9 cellular contexts compared by ENCODE assay signal in genomic region chr4:177250056-177250696, GRCh38. TPM values are rescaled to one million over a fixed set of nuclear protein-coding genes. Genes with fewer than 3 reads are reported as not detected.
A peak's percentile ranks its signal among the peaks of the same experiment; 100 is the strongest.
DNase-seq lines count a peak whose midpoint lies in the region; ATAC-seq and TF ChIP-seq lines count a peak whose summit lies in the region.
"Had no signal": no experiment of that assay in that cellular context is flagged by ENCODE, and none has a peak within 500 bp of the region (broad histone marks: within the 10 kb centered on the region; RNA-seq: fewer than 3 reads in every experiment).

No MANE protein-coding gene starts in this region.

- no peak overlapping the region for H3K4me3 ChIP-seq in fibroblast of lung (replicated peaks in 1 of 4; ENCODE audit: control extremely low read depth in 1 of 4, insufficient read depth in 1 of 4, low read depth in 3 of 4, low read length in 4 of 4)
- H3K4me3 ChIP-seq: SJSA1 had no signal

- H3K9ac ChIP-seq in fibroblast of lung (ENCODE audit: insufficient read depth, low read length): no peak overlapping the region

- H3K27ac ChIP-seq in fibroblast of lung (ENCODE audit: insufficient read depth, low read length): no peak overlapping the region
- H3K27ac ChIP-seq: SJSA1 had no signal

- H2AFZ ChIP-seq in fibroblast of lung (ENCODE audit: low read length): peak overlapping the region; percentile 95

- DNase-seq in CMK (ENCODE audit: low read depth) (peak; percentile 15), OCI-M2 (lab: John Stamatoyannopoulos, UW; ENCODE audit: unreplicated experiment) (peak; percentile 60), fibroblast of lung (ENCODE audit: low read depth in 2 of 2) (peak; percentile 51 to 69), neural crest cell (ENCODE audit: low read depth, low spot score) (peak; percentile 78), stromal cell of bone marrow (ENCODE audit: low read depth) (peak; percentile 48)
- DNase-seq in activated T-cell treated with anti-CD3 and anti-CD28 coated beads, Interleukin-2, amount 50 U/mL, for 4 hours: peak; percentile 45

- H3K9me3 Mint-ChIP-seq in activated T-cell treated with anti-CD3 and anti-CD28 coated beads, Interleukin-2, amount 50 U/mL, for 4 hours: no peaks in the 10 kb centered on the region
- no peaks in the 10 kb centered on the region for H3K9me3 Mint-ChIP-seq in neural crest cell

- TF ChIP-seq CTCF in fibroblast of lung (conservative IDR thresholded peaks at IDR 0.05 in 1 of 2, IDR thresholded peaks at IDR 0.05 in 1 of 2; ENCODE audit: low read depth in 1 of 2, low read length in 2 of 2) (peak; percentile 98 to 99), neural crest cell (conservative IDR thresholded peaks at IDR 0.05) (peak; percentile 97)

- no peaks in the 10 kb centered on the region for H3K36me3 ChIP-seq in fibroblast of lung (ENCODE audit: control insufficient read depth, insufficient read depth, low read length)
- H3K36me3 ChIP-seq: SJSA1 had no signal

- ATAC-seq in GM19452 (IDR thresholded peaks at IDR 0.05; ENCODE audit: unreplicated experiment) (peak; percentile 90), HG03457 (IDR thresholded peaks at IDR 0.05; ENCODE audit: unreplicated experiment) (peak; percentile 90)
- ATAC-seq in activated T-cell treated with anti-CD3 and anti-CD28 coated beads, Interleukin-2, amount 50 U/mL, for 4 hours: peak; percentile 85 to 87

- no peaks in the 10 kb centered on the region for H4K20me1 ChIP-seq in fibroblast of lung (ENCODE audit: control insufficient read depth, extremely low read depth, insufficient read depth, low read length)

- no peaks in the 10 kb centered on the region for H3K9me3 ChIP-seq in fibroblast of lung (ENCODE audit: control insufficient read depth, insufficient read depth, low read depth, low read length)
- H3K9me3 ChIP-seq: SJSA1 had no signal

- H3K4me1 ChIP-seq in fibroblast of lung (ENCODE audit: control insufficient read depth, extremely low read depth, insufficient read depth, low read length): peaks cover 8% of the 10 kb centered on the region
- H3K4me1 ChIP-seq: SJSA1 had no signal

- peaks cover 9% of the 10 kb centered on the region for H3K4me1 Mint-ChIP-seq in activated T-cell treated with anti-CD3 and anti-CD28 coated beads, Interleukin-2, amount 50 U/mL, for 4 hours (ENCODE audit: low read depth)
- H3K4me1 Mint-ChIP-seq in neural crest cell: peaks cover 4% of the 10 kb centered on the region

- H3K4me2 ChIP-seq in fibroblast of lung (ENCODE audit: extremely low read depth, insufficient read depth, low read length): peak overlapping the region; percentile 80

- no peaks in the 10 kb centered on the region for H3K36me3 Mint-ChIP-seq in activated T-cell treated with anti-CD3 and anti-CD28 coated beads, Interleukin-2, amount 50 U/mL, for 4 hours (ENCODE audit: insufficient read depth)
- no peaks in the 10 kb centered on the region for H3K36me3 Mint-ChIP-seq in neural crest cell (ENCODE audit: low read depth)

- H3K27ac Mint-ChIP-seq in neural crest cell (ENCODE audit: unreplicated experiment): no peak overlapping the region

- H3K79me2 ChIP-seq in fibroblast of lung (ENCODE audit: control insufficient read depth, insufficient read depth, low read length): no peaks in the 10 kb centered on the region

- no peaks in the 10 kb centered on the region for H3K27me3 ChIP-seq in fibroblast of lung (ENCODE audit: control insufficient read depth, insufficient read depth, low read length)
- H3K27me3 ChIP-seq: SJSA1 had no signal

- H3K27me3 Mint-ChIP-seq in activated T-cell treated with anti-CD3 and anti-CD28 coated beads, Interleukin-2, amount 50 U/mL, for 4 hours (ENCODE audit: low read depth): peaks cover 6% of the 10 kb centered on the region
- H3K27me3 Mint-ChIP-seq in neural crest cell (ENCODE audit: low read depth): peaks cover 7% of the 10 kb centered on the region

- H3K4me3 Mint-ChIP-seq in activated T-cell treated with anti-CD3 and anti-CD28 coated beads, Interleukin-2, amount 50 U/mL, for 4 hours: no peak overlapping the region
- H3K4me3 Mint-ChIP-seq in neural crest cell: no peak overlapping the region

RNA-seq across cellular contexts. Expression of gene NEIL3, which starts 59.5 kb away (rescaled TPM):
- 1 to 10 TPM in 1 of 3 donors, under 1 TPM in 2; 0.58 to 1.2 (median 0.79) TPM for total RNA-seq in activated T-cell treated with anti-CD3 and anti-CD28 coated beads, Interleukin-2, amount 50 U/mL, for 4 hours
- 2.3 and 4.5 TPM in 2 replicates for total RNA-seq in fibroblast of lung
- polyA plus RNA-seq in fibroblast of lung: 5.2 and 10.6 TPM in 2 replicates
- 2.4 and 5.4 TPM in 2 replicates for polyA plus RNA-seq in fibroblast of lung (2012)
- polyA minus RNA-seq in fibroblast of lung (ENCODE audit: low replicate concordance): 1.3 TPM in 1 of 2 replicates, not detected in the other
- 18.2 and 20.6 TPM in 2 replicates for total RNA-seq in neural crest cell

Comparison
In these comparisons a context has a peak if more than half of its experiments do, and no peak if none do; other contexts are left out.
1. DNase-seq: peak in every context shown above with its lines; median percentile 78 in neural crest cell; 60 in OCI-M2; 60 in fibroblast of lung; 48 in stromal cell of bone marrow; 45 in activated T-cell treated with anti-CD3 and anti-CD28 coated beads, Interleukin-2, amount 50 U/mL, for 4 hours; 15 in CMK.